Comparison of ENCODE assay signal across 1 cellular context in the genomic region with DNA sequence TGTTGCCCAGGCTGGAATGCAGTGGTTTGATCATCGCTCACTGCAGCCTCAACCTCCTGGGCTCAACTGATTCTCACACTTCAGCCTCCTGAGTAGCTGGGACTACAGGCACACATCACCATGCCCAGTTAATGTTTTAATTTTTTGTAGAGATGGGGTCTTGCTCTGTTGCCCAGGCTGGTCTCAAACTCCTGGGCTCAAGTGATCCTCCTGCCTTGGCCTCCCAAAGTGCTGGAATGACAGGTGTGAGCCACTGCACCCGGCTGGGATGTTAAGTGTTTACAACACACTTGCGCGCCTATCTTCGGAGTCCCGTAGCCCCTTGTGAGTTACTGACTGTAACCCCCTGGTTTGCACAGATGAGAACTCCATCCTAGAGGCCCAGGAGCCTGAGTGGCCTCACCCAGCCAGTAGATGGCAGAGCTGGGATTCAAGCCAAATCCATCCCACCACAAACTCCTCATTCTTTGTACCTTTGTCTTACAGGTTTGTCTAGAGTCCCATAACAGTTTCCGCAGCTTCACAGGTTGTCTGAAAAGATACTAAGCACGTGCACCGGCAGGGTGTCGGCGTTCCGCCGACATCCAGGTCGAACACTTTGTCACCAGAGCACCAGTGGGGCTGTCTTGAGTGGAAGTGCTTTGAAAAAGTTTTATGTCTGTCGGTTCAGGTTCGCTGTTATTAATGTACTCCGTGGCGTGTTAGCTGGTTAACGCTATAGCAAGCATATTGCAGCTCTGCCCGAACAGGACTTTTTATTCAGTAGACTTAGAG.
TF ChIP-seq lines count a peak whose summit lies in the region.

No MANE protein-coding gene starts in this region.

TF ChIP-seq in Ishikawa, 13 proteins besides CTCF, POLR2A, EP300 and RAD21 (continued from another document):
- TF ChIP-seq, protein P1, sequence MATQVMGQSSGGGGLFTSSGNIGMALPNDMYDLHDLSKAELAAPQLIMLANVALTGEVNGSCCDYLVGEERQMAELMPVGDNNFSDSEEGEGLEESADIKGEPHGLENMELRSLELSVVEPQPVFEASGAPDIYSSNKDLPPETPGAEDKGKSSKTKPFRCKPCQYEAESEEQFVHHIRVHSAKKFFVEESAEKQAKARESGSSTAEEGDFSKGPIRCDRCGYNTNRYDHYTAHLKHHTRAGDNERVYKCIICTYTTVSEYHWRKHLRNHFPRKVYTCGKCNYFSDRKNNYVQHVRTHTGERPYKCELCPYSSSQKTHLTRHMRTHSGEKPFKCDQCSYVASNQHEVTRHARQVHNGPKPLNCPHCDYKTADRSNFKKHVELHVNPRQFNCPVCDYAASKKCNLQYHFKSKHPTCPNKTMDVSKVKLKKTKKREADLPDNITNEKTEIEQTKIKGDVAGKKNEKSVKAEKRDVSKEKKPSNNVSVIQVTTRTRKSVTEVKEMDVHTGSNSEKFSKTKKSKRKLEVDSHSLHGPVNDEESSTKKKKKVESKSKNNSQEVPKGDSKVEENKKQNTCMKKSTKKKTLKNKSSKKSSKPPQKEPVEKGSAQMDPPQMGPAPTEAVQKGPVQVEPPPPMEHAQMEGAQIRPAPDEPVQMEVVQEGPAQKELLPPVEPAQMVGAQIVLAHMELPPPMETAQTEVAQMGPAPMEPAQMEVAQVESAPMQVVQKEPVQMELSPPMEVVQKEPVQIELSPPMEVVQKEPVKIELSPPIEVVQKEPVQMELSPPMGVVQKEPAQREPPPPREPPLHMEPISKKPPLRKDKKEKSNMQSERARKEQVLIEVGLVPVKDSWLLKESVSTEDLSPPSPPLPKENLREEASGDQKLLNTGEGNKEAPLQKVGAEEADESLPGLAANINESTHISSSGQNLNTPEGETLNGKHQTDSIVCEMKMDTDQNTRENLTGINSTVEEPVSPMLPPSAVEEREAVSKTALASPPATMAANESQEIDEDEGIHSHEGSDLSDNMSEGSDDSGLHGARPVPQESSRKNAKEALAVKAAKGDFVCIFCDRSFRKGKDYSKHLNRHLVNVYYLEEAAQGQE (IDR thresholded peaks at IDR 0.05; ENCODE audit: low read depth): no peak
